In the genomic region with DNA sequence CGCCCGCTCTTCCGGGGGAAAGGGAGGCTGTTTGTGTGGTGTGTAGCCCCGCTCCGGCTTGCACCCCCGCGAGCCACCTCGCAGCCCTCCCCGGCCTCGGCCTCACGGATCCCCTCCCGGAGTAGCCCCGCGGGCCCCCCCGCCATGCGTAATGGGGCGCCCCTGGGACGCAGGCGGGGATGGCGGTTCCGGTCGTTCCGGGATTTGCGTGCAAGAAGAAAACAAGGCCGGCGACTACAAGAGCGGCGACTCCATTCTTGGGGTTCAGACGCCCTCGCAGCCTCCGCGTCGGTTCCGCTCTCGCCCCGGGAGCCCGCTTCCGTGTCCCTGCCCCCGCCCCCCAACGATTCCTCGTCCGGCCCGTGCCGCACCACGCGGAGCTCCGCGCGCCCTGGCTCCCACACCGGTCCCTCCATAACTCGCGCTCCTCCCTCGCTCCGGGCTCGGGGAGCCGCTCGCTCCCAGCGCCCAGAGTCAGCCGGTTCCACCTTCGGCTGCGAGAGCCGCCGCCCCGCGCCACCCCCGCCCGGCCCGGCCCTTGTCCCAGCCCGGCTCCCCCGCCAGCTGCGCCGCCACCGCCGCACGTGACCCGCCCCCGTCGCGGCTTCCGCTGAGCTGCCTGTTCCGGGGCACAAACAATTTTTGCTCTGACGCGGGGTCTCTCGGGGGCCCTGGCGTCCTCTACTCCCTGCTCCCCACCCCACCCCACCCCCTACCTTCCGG, we compare ENCODE assay signal across 8 cellular contexts.
DNase-seq lines count a peak whose midpoint lies in the region; ATAC-seq and TF ChIP-seq lines count a peak whose summit lies in the region.

No MANE protein-coding gene starts in this region.

- H3K36me3 ChIP-seq in WERI-Rb-1, result no peaks in the 10 kb centered on the region; the same call in 1 of the 2 replicates

- H3K27me3 ChIP-seq in WERI-Rb-1 (ENCODE audit: insufficient read depth, low read depth, severe bottlenecking) (peaks cover 55% of the 10 kb centered on the region), layer of hippocampus (ENCODE audit: control insufficient read depth, insufficient read depth, low read length) (no peaks in the 10 kb centered on the region)

- H3K9me3 ChIP-seq in WERI-Rb-1 (ENCODE audit: severe bottlenecking), result peaks cover 17% of the 10 kb centered on the region

- H3K4me3 ChIP-seq in WERI-Rb-1 (ENCODE audit: low read depth, low read length), result peak overlapping the region; percentile 46
- peak overlapping the region; percentile 38 to 45 for H3K4me3 ChIP-seq in cardiac fibroblast (replicated peaks in 1 of 2; ENCODE audit: low read depth in 2 of 2, low read length in 2 of 2)

- H3K27ac ChIP-seq in WERI-Rb-1 (peak overlapping the region; percentile 96), layer of hippocampus (ENCODE audit: low read depth, low read length) (peak overlapping the region; percentile 83)

- no peak for TF ChIP-seq CTCF in WERI-Rb-1 (IDR thresholded peaks at IDR 0.05; ENCODE audit: low read depth, low read length)
- TF ChIP-seq CTCF in cardiac fibroblast (IDR thresholded peaks at IDR 0.05; ENCODE audit: low read depth, low read length), result no peak

- DNase-seq in NCI-H1105 (lab: John Stamatoyannopoulos, UW) (peak; percentile 34), NCI-H1105 treated with DMSO at 0.1 percent for 48 hours (lab: John Stamatoyannopoulos, UW) (no peak), WERI-Rb-1 (peak; percentile 57), cardiac fibroblast (ENCODE audit: low read depth in 2 of 2) (peak; percentile 24 to 54)
- DNase-seq in stimulated activated CD4-positive, alpha-beta T cell treated with anti-CD3 and anti-CD28 coated beads, Interleukin-2, amount 100 ng/mL, for 24 hours, result peak; percentile 76 to 78

- ATAC-seq in HG03354 (IDR thresholded peaks at IDR 0.05; ENCODE audit: poor library complexity, severe bottlenecking, unreplicated experiment) (peak; percentile 35), GM21528 (IDR thresholded peaks at IDR 0.05; ENCODE audit: low FRiP score, unreplicated experiment) (no peak)
